ENCODE assay signal across 8 cellular contexts in genomic region chr1:58902830-58903229, GRCh38.
DNase-seq lines count a peak whose midpoint lies in the region; ATAC-seq and TF ChIP-seq lines count a peak whose summit lies in the region.

No MANE protein-coding gene starts in this region.

- intact Hi-C loops in esophagus muscularis mucosa (cut with DNase I): loop anchor here (2.0 to 10.0 kb wide), 3 partner anchors 86 to 792 kb away; no protein-coding TSS in a partner anchor
- intact Hi-C loops in sigmoid colon (cut with DNase I): loop anchor here (1.0 to 5.0 kb wide), 7 partner anchors 88 to 794 kb away; partner anchors contain the start of genes FGGY and JUN

- ATAC-seq in DND-41 (ENCODE audit: insufficient read depth, low read depth): no peak
- no peak for ATAC-seq in GM18867 (IDR thresholded peaks at IDR 0.05; ENCODE audit: unreplicated experiment)

- H3K9me3 ChIP-seq in DND-41 (ENCODE audit: insufficient read depth, low read length, severe bottlenecking) (no peaks in the 10 kb centered on the region), SJSA1 (replicated peaks) (no peaks in the 10 kb centered on the region), esophagus muscularis mucosa (no peaks in the 10 kb centered on the region), sigmoid colon (no peaks in the 10 kb centered on the region)

- no peak for TF ChIP-seq CTCF in DND-41 (IDR thresholded peaks at IDR 0.05; ENCODE audit: borderline replicate concordance, extremely low read depth, low read length, poor library complexity, severe bottlenecking)
- TF ChIP-seq CTCF in esophagus muscularis mucosa (IDR thresholded peaks at IDR 0.05): no peak
- no peak for TF ChIP-seq CTCF in sigmoid colon (IDR thresholded peaks at IDR 0.05)

- H3K4me2 ChIP-seq in DND-41 (ENCODE audit: insufficient read depth, low read length): peak overlapping the region; percentile 66; the same call in 1 of the 2 replicates

- H2AFZ ChIP-seq in DND-41 (ENCODE audit: low read depth, low read length): peak overlapping the region; percentile 90

- H3K9ac ChIP-seq in DND-41 (ENCODE audit: low read depth, low read length): no peak overlapping the region

- H3K79me2 ChIP-seq in DND-41 (ENCODE audit: insufficient read depth, low read length): no peaks in the 10 kb centered on the region

- H3K36me3 ChIP-seq in DND-41 (ENCODE audit: insufficient read depth, low read length) (no peaks in the 10 kb centered on the region), SJSA1 (no peaks in the 10 kb centered on the region), esophagus muscularis mucosa (no peaks in the 10 kb centered on the region), sigmoid colon (no peaks in the 10 kb centered on the region)

- TF ChIP-seq EP300 in esophagus muscularis mucosa (IDR thresholded peaks at IDR 0.05) (no peak), sigmoid colon (IDR thresholded peaks at IDR 0.05) (no peak)

- H3K4me1 ChIP-seq in DND-41 (ENCODE audit: insufficient read depth, low read length) (peaks cover 14% of the 10 kb centered on the region), SJSA1 (replicated peaks) (peaks cover 28% of the 10 kb centered on the region), esophagus muscularis mucosa (peaks cover 28 to 47% (median 35%) of the 10 kb centered on the region in 4 donors), sigmoid colon (peaks cover 0 to 47% (median 28%) of the 10 kb centered on the region in 4 donors)

- H3K4me3 ChIP-seq in DND-41 (ENCODE audit: low read depth in 1 of 2, low read length in 2 of 2): peak overlapping the region in 1 of 2 experiments; percentile 57; a peak in 1 of 4 replicates
- peak overlapping the region; percentile 48 for H3K4me3 ChIP-seq in SJSA1
- H3K4me3 ChIP-seq in esophagus muscularis mucosa: peak overlapping the region; percentile 58 to 68 (median 64)
- peak overlapping the region; percentile 38 to 56 (median 53) for H3K4me3 ChIP-seq in sigmoid colon

- H3K27ac ChIP-seq in DND-41 (ENCODE audit: low read length): no peak overlapping the region
- H3K27ac ChIP-seq in SJSA1: peak overlapping the region; percentile 94
- peak overlapping the region; percentile 94 to 99 (median 97) for H3K27ac ChIP-seq in esophagus muscularis mucosa (replicated peaks in 1 of 4)
- H3K27ac ChIP-seq in sigmoid colon: peak overlapping the region; percentile 93 to 96 (median 96)

- TF ChIP-seq POLR2A in esophagus muscularis mucosa (IDR thresholded peaks at IDR 0.05; ENCODE audit: low read depth): no peak
- no peak for TF ChIP-seq POLR2A in sigmoid colon (IDR thresholded peaks at IDR 0.05)

- H4K20me1 ChIP-seq in DND-41 (ENCODE audit: insufficient read depth, low read length): no peaks in the 10 kb centered on the region

- H3K27me3 ChIP-seq in DND-41 (ENCODE audit: insufficient read depth, low read length, poor library complexity) (no peaks in the 10 kb centered on the region), SJSA1 (replicated peaks) (no peaks in the 10 kb centered on the region), esophagus muscularis mucosa (no peaks in the 10 kb centered on the region), sigmoid colon (no peaks in the 10 kb centered on the region)

- DNase-seq in DND-41 (no peak), SJSA1 (ENCODE audit: low read depth in 1 of 2, low spot score in 2 of 2) (no peak), esophagus muscularis mucosa (ENCODE audit: extremely low spot score) (no peak), sigmoid colon (no peak), midbrain (lab: John Stamatoyannopoulos, UW) (no peak), NCI-H82 treated with DMSO at 0.1 percent for 48 hours (lab: John Stamatoyannopoulos, UW; ENCODE audit: unreplicated experiment) (no peak), SW 1271 (lab: John Stamatoyannopoulos, UW) (no peak)

- WGBS in esophagus muscularis mucosa: 94% methylated on average over 2 of the region's 2 CpGs
- 59 to 87% methylated on average over 2 of the region's 2 CpGs for WGBS in sigmoid colon, 2 donors
